ENCODE assay signal across 1 cellular context in genomic region chr1:70899735-70900134, GRCh38.
TF ChIP-seq lines count a peak whose summit lies in the region.

No MANE protein-coding gene starts in this region.

TF ChIP-seq in GM23338, 12 proteins besides CTCF, POLR2A, EP300 and RAD21 (continued from another document):
- TF ChIP-seq ZNF462 (CRISPR knock-in tag; IDR thresholded peaks at IDR 0.05) (no peak), NANOG (IDR thresholded peaks at IDR 0.05; ENCODE audit: borderline replicate concordance) (no peak), POLR2AphosphoS5 (IDR thresholded peaks at IDR 0.05; ENCODE audit: low read depth) (no peak), STAT1 (IDR thresholded peaks at IDR 0.05; ENCODE audit: unreplicated experiment) (no peak)
